Comparison of ENCODE assay signal across 17 cellular contexts in the genomic region with DNA sequence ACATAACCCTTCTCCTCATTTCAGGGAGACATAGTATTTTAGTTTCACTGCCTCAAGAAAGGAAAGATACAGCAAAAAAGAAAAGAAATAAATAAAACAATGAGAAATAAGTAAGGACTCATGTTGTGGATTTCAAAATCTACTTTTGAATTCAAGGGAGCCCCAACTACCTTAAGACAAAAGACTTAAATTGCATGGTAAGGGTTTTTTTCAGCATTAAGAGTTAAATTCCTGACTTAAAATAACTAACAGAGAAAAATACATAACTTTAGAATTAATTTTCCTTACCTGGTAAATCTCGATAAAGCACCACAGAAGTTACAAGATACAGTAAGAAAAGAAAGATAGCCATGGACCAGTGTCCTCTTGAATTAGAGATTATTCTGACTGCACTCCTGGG.
A peak's percentile ranks its signal among the peaks of the same experiment; 100 is the strongest.
DNase-seq lines count a peak whose midpoint lies in the region; ATAC-seq, FAIRE-seq and TF ChIP-seq lines count a peak whose summit lies in the region.
"Had no signal": no experiment of that assay in that cellular context is flagged by ENCODE, and none has a peak within 500 bp of the region (broad histone marks: within the 10 kb centered on the region; RNA-seq: fewer than 3 reads in every experiment).

No MANE protein-coding gene starts in this region.

- no peaks in the 10 kb centered on the region for H3K36me3 ChIP-seq in SK-N-SH (replicated peaks in 1 of 2; ENCODE audit: control insufficient read depth in 1 of 2, insufficient read depth in 2 of 2, low read length in 1 of 2)
- no peaks in the 10 kb centered on the region for H3K36me3 ChIP-seq in adipocyte (ENCODE audit: control insufficient read depth, insufficient read depth, low read length, severe bottlenecking)
- H3K36me3 ChIP-seq in osteoblast (ENCODE audit: insufficient read depth, low read length), result no peaks in the 10 kb centered on the region
- H3K36me3 ChIP-seq in small intestine (ENCODE audit: control insufficient read depth in 2 of 2, insufficient read depth in 2 of 2, low read length in 2 of 2), result no peaks in the 10 kb centered on the region
- H3K36me3 ChIP-seq: BLaER1 treated with 17β-estradiol and CSF1 and Interleukin-3, amounts not matched to agents 10 nM and 100 nM; HAP-1 had no signal

- H3K27ac ChIP-seq in SK-N-SH (ENCODE audit: low read depth in 2 of 2, low read length in 1 of 2) (peak overlapping the region in 1 of 2 experiments; percentile 56; a peak in 2 of 4 replicates), osteoblast (ENCODE audit: low read depth, low read length) (peak overlapping the region; percentile 9), small intestine (ENCODE audit: low read depth in 1 of 2, low read length in 1 of 2) (no peak overlapping the region)
- H3K27ac ChIP-seq: 22Rv1; BLaER1 treated with 17β-estradiol and CSF1 and Interleukin-3, amounts not matched to agents 10 nM and 100 nM had no signal

- H3F3A ChIP-seq in SK-N-SH (replicated peaks; ENCODE audit: insufficient read depth), result peaks cover 14% of the 10 kb centered on the region

- H3K9me3 ChIP-seq in SK-N-SH (no peaks in the 10 kb centered on the region), adipocyte (ENCODE audit: control insufficient read depth, low read length) (no peaks in the 10 kb centered on the region), osteoblast (ENCODE audit: low read depth, low read length) (no peaks in the 10 kb centered on the region), small intestine (ENCODE audit: control insufficient read depth, low read depth) (no peaks in the 10 kb centered on the region)
- H3K9me3 ChIP-seq: BLaER1 treated with 17β-estradiol and CSF1 and Interleukin-3, amounts not matched to agents 10 nM and 100 nM; HAP-1 had no signal

- H3K27ac Mint-ChIP-seq in mesothelial cell of epicardium, result peak overlapping the region; percentile 26
- H3K27ac Mint-ChIP-seq: CD4-positive, CD25-positive, alpha-beta regulatory T cell had no signal

- H2AFZ ChIP-seq in SK-N-SH (ENCODE audit: low read depth) (0 out of 2 replicates have a peak overlapping the region, but pooled peaks have one; percentile 1), osteoblast (ENCODE audit: low read length) (peak overlapping the region; percentile 49)

- no peaks in the 10 kb centered on the region for H3K9me3 Mint-ChIP-seq in mesothelial cell of epicardium

- TF ChIP-seq RAD21 in SK-N-SH (IDR thresholded peaks at IDR 0.05; ENCODE audit: low read length), result no peak

- FAIRE-seq in small intestine (lab: Jason Lieb, UNC), result no peak
- FAIRE-seq: GM19239, H1 had no signal

- H3K4me3 ChIP-seq in SK-N-SH (ENCODE audit: low read depth in 2 of 2, low read length in 1 of 2), result no peak overlapping the region
- H3K4me3 ChIP-seq in adipocyte (ENCODE audit: low read length), result peak overlapping the region; percentile 8
- H3K4me3 ChIP-seq in osteoblast (ENCODE audit: insufficient read depth, low read length), result no peak overlapping the region
- H3K4me3 ChIP-seq in small intestine (ENCODE audit: low read depth in 1 of 2, low read length in 2 of 2), result no peak overlapping the region
- H3K4me3 ChIP-seq: BLaER1 treated with 17β-estradiol and CSF1 and Interleukin-3, amounts not matched to agents 10 nM and 100 nM; HAP-1 had no signal

- CTCF ChIA-PET in SK-N-SH (lab: Yijun Ruan, JAX), result interaction anchor here (0.6 kb wide), 1 partner anchor 28 kb away, joined by 3 read pairs; no protein-coding TSS in a partner anchor

- ATAC-seq in SK-N-SH treated with all-trans-retinoic acid at 6 μM for 48 hours, result no peak; the same call in 2 of the 3 replicates
- no peak for ATAC-seq in HG02870 (IDR thresholded peaks at IDR 0.05; ENCODE audit: unreplicated experiment)
- ATAC-seq in HG02759 (IDR thresholded peaks at IDR 0.05; ENCODE audit: unreplicated experiment), result no peak

- H3K36me3 Mint-ChIP-seq in mesothelial cell of epicardium, result no peaks in the 10 kb centered on the region
- H3K36me3 Mint-ChIP-seq: CD4-positive, CD25-positive, alpha-beta regulatory T cell had no signal

- no peaks in the 10 kb centered on the region for H3K9me2 ChIP-seq in SK-N-SH

- no peaks in the 10 kb centered on the region for H3K27me3 Mint-ChIP-seq in mesothelial cell of epicardium (ENCODE audit: low read depth)
- H3K27me3 Mint-ChIP-seq: CD4-positive, CD25-positive, alpha-beta regulatory T cell had no signal

- POLR2A ChIA-PET in SK-N-SH (lab: Yijun Ruan, JAX), result no interaction called here

- H3K4me1 Mint-ChIP-seq in mesothelial cell of epicardium, result peaks cover 52% of the 10 kb centered on the region

- H4K20me1 ChIP-seq in SK-N-SH (ENCODE audit: insufficient read depth) (no peaks in the 10 kb centered on the region), osteoblast (ENCODE audit: insufficient read depth, low read length) (no peaks in the 10 kb centered on the region)
- H4K20me1 ChIP-seq: BLaER1 treated with 17β-estradiol and CSF1 and Interleukin-3, amounts not matched to agents 10 nM and 100 nM had no signal

- H3K9ac ChIP-seq in SK-N-SH, result no peak overlapping the region
- peak overlapping the region; percentile 26 for H3K9ac ChIP-seq in adipocyte (ENCODE audit: low read length)
- H3K9ac ChIP-seq: BLaER1 treated with 17β-estradiol and CSF1 and Interleukin-3, amounts not matched to agents 10 nM and 100 nM had no signal

- no peaks in the 10 kb centered on the region for H3K79me2 ChIP-seq in SK-N-SH (ENCODE audit: insufficient read depth)
- no peaks in the 10 kb centered on the region for H3K79me2 ChIP-seq in osteoblast (ENCODE audit: insufficient read depth, low read length)

- no peak for TF ChIP-seq EP300 in SK-N-SH (IDR thresholded peaks at IDR 0.05; ENCODE audit: borderline replicate concordance in 1 of 2, low read depth in 1 of 2, low read length in 1 of 2)

- WGBS in SK-N-SH (ENCODE audit: low lambda C conversion rate), result 89% methylated on average over 1 of the region's 1 CpG
- 86 to 97% (median 91%) methylated on average over 1 of the region's 1 CpG for WGBS in small intestine, 3 donors

- DNase-seq in SK-N-SH (no peak), adipocyte (ENCODE audit: low read depth) (no peak), mesothelial cell of epicardium (ENCODE audit: low spot score in 2 of 2, unreplicated experiment in 2 of 2) (no peak), osteoblast (ENCODE audit: insufficient read length, low spot score, missing footprints) (no peak), small intestine (no peak)
- DNase-seq: ACHN; CD4-positive, CD25-positive, alpha-beta regulatory T cell; DMS53; GF-D8 had no signal

- H3K4me1 ChIP-seq in SK-N-SH (ENCODE audit: control insufficient read depth in 1 of 2, insufficient read depth in 2 of 2, low read depth in 1 of 2, low read length in 1 of 2) (peaks cover 4 to 16% of the 10 kb centered on the region in 2 experiments), adipocyte (ENCODE audit: control insufficient read depth, insufficient read depth, low read length) (peaks cover 27% of the 10 kb centered on the region), osteoblast (ENCODE audit: insufficient read depth, low read length) (peaks cover 15% of the 10 kb centered on the region), small intestine (ENCODE audit: control insufficient read depth in 2 of 2, insufficient read depth in 1 of 2, low read depth in 1 of 2, low read length in 1 of 2) (no peaks in the 10 kb centered on the region)
- H3K4me1 ChIP-seq: BLaER1 treated with 17β-estradiol and CSF1 and Interleukin-3, amounts not matched to agents 10 nM and 100 nM; HAP-1 had no signal

- H3K27me3 ChIP-seq in SK-N-SH (ENCODE audit: insufficient read depth) (no peaks in the 10 kb centered on the region), adipocyte (replicated peaks; ENCODE audit: control insufficient read depth, insufficient read depth, low read length) (no peaks in the 10 kb centered on the region), osteoblast (ENCODE audit: insufficient read depth, low read length) (no peaks in the 10 kb centered on the region), small intestine (ENCODE audit: control insufficient read depth in 2 of 2, insufficient read depth in 2 of 2, low read length in 2 of 2) (no peaks in the 10 kb centered on the region)
- H3K27me3 ChIP-seq: BLaER1 treated with 17β-estradiol and CSF1 and Interleukin-3, amounts not matched to agents 10 nM and 100 nM had no signal

- H3K4me3 Mint-ChIP-seq in mesothelial cell of epicardium, result no peak overlapping the region
- H3K4me3 Mint-ChIP-seq: CD4-positive, CD25-positive, alpha-beta regulatory T cell had no signal

- H3K4me2 ChIP-seq in SK-N-SH (no peak overlapping the region), osteoblast (ENCODE audit: insufficient read depth, low read length) (no peak overlapping the region)
- H3K4me2 ChIP-seq: BLaER1 treated with 17β-estradiol and CSF1 and Interleukin-3, amounts not matched to agents 10 nM and 100 nM had no signal

- TF ChIP-seq CTCF in SK-N-SH (IDR thresholded peaks at IDR 0.05) (no peak), mesothelial cell of epicardium (IDR thresholded peaks at IDR 0.05; ENCODE audit: unreplicated experiment) (no peak), osteoblast (IDR thresholded peaks at IDR 0.05; ENCODE audit: extremely low read depth, low read depth, low read length) (no peak)

TF ChIP-seq in SK-N-SH, 30 proteins besides CTCF, POLR2A, EP300 and RAD21 (continues in another document):
- TF ChIP-seq GABPA (IDR thresholded peaks at IDR 0.05; ENCODE audit: low read depth), result no peak
- TF ChIP-seq EZH2phosphoT487 (IDR thresholded peaks at IDR 0.05; ENCODE audit: borderline replicate concordance, low read depth), result no peak

TF ChIP-seq in SK-N-SH treated with all-trans-retinoic acid at 6 μM for 48 hours, 23 proteins besides CTCF, POLR2A, EP300 and RAD21:
- TF ChIP-seq TSHZ2 (CRISPR knock-in tag; IDR thresholded peaks at IDR 0.05), result no peak
